Comparison of ENCODE assay signal across 13 cellular contexts in genomic region chr2:26623541-26624497, GRCh38. TPM values are rescaled to one million over a fixed set of nuclear protein-coding genes. Genes with fewer than 3 reads are reported as not detected.
A peak's percentile ranks its signal among the peaks of the same experiment; 100 is the strongest.
DNase-seq lines count a peak whose midpoint lies in the region; ATAC-seq and TF ChIP-seq lines count a peak whose summit lies in the region.
"Had no signal": no experiment of that assay in that cellular context is flagged by ENCODE, and none has a peak within 500 bp of the region (broad histone marks: within the 10 kb centered on the region; RNA-seq: fewer than 3 reads in every experiment).

No MANE protein-coding gene starts in this region.

- H4K20me1 ChIP-seq in H9 (ENCODE audit: control insufficient read depth, insufficient read depth, insufficient read length): no peaks in the 10 kb centered on the region

- no peaks in the 10 kb centered on the region for H3K9me3 ChIP-seq in H9 (ENCODE audit: control insufficient read depth, low read depth, low read length)

- no peaks in the 10 kb centered on the region for H3K79me1 ChIP-seq in H9 (ENCODE audit: insufficient read depth, low read depth, low read length, poor library complexity, severe bottlenecking)

- no peak overlapping the region for H3K4me3 Mint-ChIP-seq in H9
- H3K4me3 Mint-ChIP-seq in stimulated activated memory B cell treated with anti-CD40 and anti-IgM and Interleukin-4, amounts not matched to agents 10 μg/mL and 1 μg/mL and 100 μg/mL, for 72 hours: no peak overlapping the region
- no peak overlapping the region for H3K4me3 Mint-ChIP-seq in naive thymus-derived CD8-positive, alpha-beta T cell
- H3K4me3 Mint-ChIP-seq: activated CD4-positive, alpha-beta T cell treated with anti-CD3 and anti-CD28 coated beads, Interleukin-2, amount 10 ng/mL, durations not matched to agents 24 days and 14 days; nephron had no signal

- H2AFZ ChIP-seq in H9 (ENCODE audit: low read length): no peak overlapping the region

- POLR2A ChIA-PET in naive thymus-derived CD8-positive, alpha-beta T cell (lab: Charles Lee): no interaction called here

- H3K56ac ChIP-seq in H9 (ENCODE audit: insufficient read length, low read depth, low read length): no peak overlapping the region

- no peaks in the 10 kb centered on the region for H3K36me3 Mint-ChIP-seq in H9 (ENCODE audit: insufficient read depth in 1 of 3, low read depth in 3 of 3)
- no peaks in the 10 kb centered on the region for H3K36me3 Mint-ChIP-seq in stimulated activated memory B cell treated with anti-CD40 and anti-IgM and Interleukin-4, amounts not matched to agents 10 μg/mL and 1 μg/mL and 100 μg/mL, for 72 hours
- H3K36me3 Mint-ChIP-seq in naive thymus-derived CD8-positive, alpha-beta T cell: no peaks in the 10 kb centered on the region
- H3K36me3 Mint-ChIP-seq: activated naive CD4-positive, alpha-beta T cell treated with anti-CD3 and anti-CD28 coated beads, Interleukin-2, amount 50 U/mL, for 72 hours had no signal

- no peak overlapping the region for H3K23ac ChIP-seq in H9 (ENCODE audit: insufficient read length, low read depth, low read length)

- peaks cover 18 to 24% of the 10 kb centered on the region in 2 experiments for H3K4me1 Mint-ChIP-seq in H9
- H3K4me1 Mint-ChIP-seq in stimulated activated memory B cell treated with anti-CD40 and anti-IgM and Interleukin-4, amounts not matched to agents 10 μg/mL and 1 μg/mL and 100 μg/mL, for 72 hours: peaks cover 7% of the 10 kb centered on the region
- H3K4me1 Mint-ChIP-seq in naive thymus-derived CD8-positive, alpha-beta T cell: peaks cover 5 to 9% (median 6%) of the 10 kb centered on the region in 4 donors
- H3K4me1 Mint-ChIP-seq: nephron had no signal

- no peak overlapping the region for H4K8ac ChIP-seq in H9 (replicated peaks; ENCODE audit: insufficient read length, low read depth, low read length)

- WGBS in H9 (ENCODE audit: extremely low coverage, insufficient read length, low lambda C conversion rate): no CpG with 5 or more reads among the region's 19 CpGs

- H3K23me2 ChIP-seq in H9 (ENCODE audit: insufficient read length, low read depth, low read length, poor library complexity, severe bottlenecking): no peaks in the 10 kb centered on the region

- DNase-seq in H9 (peak; percentile 36), NCI-H69 (lab: John Stamatoyannopoulos, UW) (peak; percentile 88), fibroblast of peridontal ligament (ENCODE audit: extremely low read depth) (peak; percentile 38), ACHN (no peak)
- no peak for DNase-seq in naive thymus-derived CD8-positive, alpha-beta T cell
- DNase-seq: activated CD4-positive, alpha-beta T cell treated with anti-CD3 and anti-CD28 coated beads, Interleukin-2, amount 10 ng/mL, durations not matched to agents 24 days and 14 days; NCI-H2107 had no signal

- no peak overlapping the region for H2BK120ac ChIP-seq in H9 (ENCODE audit: low read depth, low read length, poor library complexity, severe bottlenecking)

- H3K27ac ChIP-seq in H9 (ENCODE audit: insufficient read length, low read depth, low read length): no peak overlapping the region

- no peak overlapping the region for H3K14ac ChIP-seq in H9 (ENCODE audit: insufficient read depth, low read length)

- H3K4me1 ChIP-seq in H9 (ENCODE audit: insufficient read depth, low read length): no peaks in the 10 kb centered on the region; the same call in 1 of the 2 replicates

- H3K18ac ChIP-seq in H9 (ENCODE audit: insufficient read length, low read depth, low read length): no peak overlapping the region

- no peak overlapping the region; a peak in 2 of 7 replicates for H3K27ac Mint-ChIP-seq in H9
- H3K27ac Mint-ChIP-seq in stimulated activated memory B cell treated with anti-CD40 and anti-IgM and Interleukin-4, amounts not matched to agents 10 μg/mL and 1 μg/mL and 100 μg/mL, for 72 hours: no peak overlapping the region
- no peak overlapping the region for H3K27ac Mint-ChIP-seq in naive thymus-derived CD8-positive, alpha-beta T cell
- H3K27ac Mint-ChIP-seq: activated CD4-positive, alpha-beta T cell treated with anti-CD3 and anti-CD28 coated beads, Interleukin-2, amount 10 ng/mL, durations not matched to agents 24 days and 14 days; activated naive CD4-positive, alpha-beta T cell treated with anti-CD3 and anti-CD28 coated beads, Interleukin-2, amount 50 U/mL, for 72 hours; nephron had no signal

- H2BK15ac ChIP-seq in H9 (ENCODE audit: low read depth, low read length): no peak overlapping the region

- peaks cover 0 to 4% of the 10 kb centered on the region in 2 experiments; a peak in 1 of 5 replicates for H3K9me3 Mint-ChIP-seq in H9
- peaks cover 13% of the 10 kb centered on the region for H3K9me3 Mint-ChIP-seq in stimulated activated memory B cell treated with anti-CD40 and anti-IgM and Interleukin-4, amounts not matched to agents 10 μg/mL and 1 μg/mL and 100 μg/mL, for 72 hours
- H3K9me3 Mint-ChIP-seq in naive thymus-derived CD8-positive, alpha-beta T cell: peaks cover 0 to 8% (median 0%) of the 10 kb centered on the region in 9 donors
- H3K9me3 Mint-ChIP-seq: activated CD4-positive, alpha-beta T cell treated with anti-CD3 and anti-CD28 coated beads, Interleukin-2, amount 10 ng/mL, durations not matched to agents 24 days and 14 days; activated naive CD4-positive, alpha-beta T cell treated with anti-CD3 and anti-CD28 coated beads, Interleukin-2, amount 50 U/mL, for 72 hours had no signal

- no peak overlapping the region for H3K4me2 ChIP-seq in H9 (ENCODE audit: insufficient read depth, insufficient read length, low read length)

- no peak overlapping the region for H2BK12ac ChIP-seq in H9 (ENCODE audit: insufficient read length, low read depth, low read length)

- no peak overlapping the region for H4K5ac ChIP-seq in H9 (ENCODE audit: insufficient read length, low read depth, low read length)

- in situ Hi-C loops in ACHN (cut with HindIII; ENCODE audit: low pct_ligation_motif_present, low pct_unique_long_range_greater_than_20kb, low sequenced_read_pairs): no loop called here

- peak; percentile 25 for ATAC-seq in stimulated activated memory B cell treated with anti-CD40 and anti-IgM and Interleukin-4, amounts not matched to agents 10 μg/mL and 1 μg/mL and 100 μg/mL, for 72 hours
- ATAC-seq in HG02623 (IDR thresholded peaks at IDR 0.05; ENCODE audit: unreplicated experiment): no peak
- no peak for ATAC-seq in naive thymus-derived CD8-positive, alpha-beta T cell
- ATAC-seq: activated naive CD4-positive, alpha-beta T cell treated with anti-CD3 and anti-CD28 coated beads, Interleukin-2, amount 50 U/mL, for 72 hours had no signal

- TF ChIP-seq CTCF in H9 (conservative IDR thresholded peaks at IDR 0.05): no peak

- H3K27me3 ChIP-seq in H9 (ENCODE audit: insufficient read depth, low read length): no peaks in the 10 kb centered on the region

- no peak overlapping the region for H2BK20ac ChIP-seq in H9 (ENCODE audit: low read depth, low read length, poor library complexity, severe bottlenecking)

- peaks cover 46% of the 10 kb centered on the region for H3K27me3 Mint-ChIP-seq in H9 (ENCODE audit: low read depth)
- H3K27me3 Mint-ChIP-seq in stimulated activated memory B cell treated with anti-CD40 and anti-IgM and Interleukin-4, amounts not matched to agents 10 μg/mL and 1 μg/mL and 100 μg/mL, for 72 hours: peaks cover 32% of the 10 kb centered on the region
- H3K27me3 Mint-ChIP-seq in naive thymus-derived CD8-positive, alpha-beta T cell: peaks cover 0 to 2% (median 0%) of the 10 kb centered on the region in 5 donors

- no peak overlapping the region for H3T11ph ChIP-seq in H9 (ENCODE audit: low read length)

- H3K9ac ChIP-seq in H9 (ENCODE audit: extremely low read depth, insufficient read length, low read length): no peak overlapping the region

- no peak overlapping the region for H4K91ac ChIP-seq in H9 (ENCODE audit: insufficient read length, low read depth, low read length)

- H2AK5ac ChIP-seq in H9 (ENCODE audit: insufficient read length, low read length): no peak overlapping the region

- no peak overlapping the region for H2BK5ac ChIP-seq in H9 (ENCODE audit: insufficient read length, low read length)

- no peaks in the 10 kb centered on the region for H3K79me2 ChIP-seq in H9 (ENCODE audit: insufficient read depth, low read length)

- H3K4ac ChIP-seq in H9 (ENCODE audit: low read depth, low read length): no peak overlapping the region

RNA-seq across cellular contexts. Expression of gene CIB4, which starts 17.3 kb away (rescaled TPM):
- not detected in 2 replicates for total RNA-seq in H9 (2021)
- total RNA-seq in naive thymus-derived CD8-positive, alpha-beta T cell: not detected
- polyA plus RNA-seq in naive thymus-derived CD8-positive, alpha-beta T cell: not detected
- total RNA-seq: activated CD4-positive, alpha-beta T cell treated with anti-CD3 and anti-CD28 coated beads, Interleukin-2, amount 10 ng/mL, durations not matched to agents 24 days and 14 days; activated naive CD4-positive, alpha-beta T cell treated with anti-CD3 and anti-CD28 coated beads, Interleukin-2, amount 50 U/mL, for 72 hours; HT-29; SK-MEL-5 had no signal

Comparison
In these comparisons a context has a peak if more than half of its experiments do, and no peak if none do; other contexts are left out.
1. DNase-seq: peak in H9 (single experiment), NCI-H69 (single experiment) and fibroblast of peridontal ligament (single experiment); none in naive thymus-derived CD8-positive, alpha-beta T cell (0 of 10) and ACHN (single experiment).